Comparison of ENCODE assay signal across 11 cellular contexts in genomic region chr12:62730649-62731377, GRCh38.
A peak's percentile ranks its signal among the peaks of the same experiment; 100 is the strongest.
DNase-seq lines count a peak whose midpoint lies in the region; FAIRE-seq and TF ChIP-seq lines count a peak whose summit lies in the region.
"Had no signal": no experiment of that assay in that cellular context is flagged by ENCODE, and none has a peak within 500 bp of the region (broad histone marks: within the 10 kb centered on the region; RNA-seq: fewer than 3 reads in every experiment).

No MANE protein-coding gene starts in this region.

- no peaks in the 10 kb centered on the region for H3K4me1 Mint-ChIP-seq in CD4-positive, alpha-beta memory T cell

- peaks cover 0 to 8% of the 10 kb centered on the region in 2 donors for H3K27me3 Mint-ChIP-seq in CD4-positive, alpha-beta memory T cell

- no peak overlapping the region for H3K27ac Mint-ChIP-seq in CD4-positive, alpha-beta memory T cell

- FAIRE-seq in kidney (lab: Jason Lieb, UNC): no peak
- FAIRE-seq: endometrium had no signal

- no peak for TF ChIP-seq CTCF in kidney (IDR thresholded peaks at IDR 0.05; ENCODE audit: borderline replicate concordance, extremely low read depth, insufficient read depth)

- H3K4me1 ChIP-seq in urinary bladder (ENCODE audit: insufficient read depth): no peaks in the 10 kb centered on the region
- H3K4me1 ChIP-seq in kidney (ENCODE audit: control insufficient read depth in 1 of 2, insufficient read depth in 1 of 2, low read depth in 1 of 2, low read length in 2 of 2): peaks cover 0 to 9% of the 10 kb centered on the region in 2 donors
- no peaks in the 10 kb centered on the region for H3K4me1 ChIP-seq in CD4-positive, alpha-beta memory T cell (ENCODE audit: insufficient read depth, low read length)
- H3K4me1 ChIP-seq: BLaER1 had no signal

- POLR2A ChIA-PET in CD4-positive, alpha-beta memory T cell (lab: Charles Lee; ENCODE audit: partially characterized antibody): no interaction called here

- H3K9me3 Mint-ChIP-seq in CD4-positive, alpha-beta memory T cell: no peaks in the 10 kb centered on the region

- no peaks in the 10 kb centered on the region for H3K36me3 Mint-ChIP-seq in CD4-positive, alpha-beta memory T cell

- no peak overlapping the region for H3K9ac ChIP-seq in kidney (ENCODE audit: low read length in 2 of 2)
- H3K9ac ChIP-seq: BLaER1 had no signal

- H3K27me3 ChIP-seq in CD4-positive, alpha-beta memory T cell (ENCODE audit: insufficient read depth, low read length): no peaks in the 10 kb centered on the region
- H3K27me3 ChIP-seq: BLaER1 had no signal

- H3K4me3 ChIP-seq in urinary bladder (ENCODE audit: low read depth, low read length) (no peak overlapping the region), kidney (ENCODE audit: low read length in 2 of 2) (peak overlapping the region in 1 of 2 donors; percentile 13)
- H3K4me3 ChIP-seq in CD4-positive, alpha-beta memory T cell (ENCODE audit: low read length in 2 of 2): no peak overlapping the region
- H3K4me3 ChIP-seq: BLaER1 had no signal

- no peaks in the 10 kb centered on the region for H3K9me3 ChIP-seq in kidney (ENCODE audit: control insufficient read depth in 1 of 2, low read length in 2 of 2)
- no peaks in the 10 kb centered on the region for H3K9me3 ChIP-seq in CD4-positive, alpha-beta memory T cell (ENCODE audit: control insufficient read depth in 1 of 2, low read length in 2 of 2)
- H3K9me3 ChIP-seq: BLaER1 had no signal

- CTCF ChIA-PET in CD4-positive, alpha-beta memory T cell (lab: Charles Lee; ENCODE audit: partially characterized antibody): interaction anchor here (0.8 kb wide), 1 partner anchor 10 kb away, joined by 3 read pairs; no protein-coding TSS in a partner anchor

- DNase-seq in NCI-H2029 (lab: John Stamatoyannopoulos, UW) (peak; percentile 16), NCI-H2029 treated with DMSO at 0.1 percent for 48 hours (lab: John Stamatoyannopoulos, UW) (no peak), SKM-1 (lab: John Stamatoyannopoulos, UW; ENCODE audit: unreplicated experiment) (peak; percentile 11), glomerular visceral epithelial cell (ENCODE audit: extremely low spot score) (peak; percentile 54), NCI-H82 treated with DMSO at 0.1 percent for 48 hours (lab: John Stamatoyannopoulos, UW; ENCODE audit: unreplicated experiment) (no peak), kidney (no peak)
- no peak for DNase-seq in CD4-positive, alpha-beta memory T cell
- DNase-seq: T-helper 9 cell had no signal

- peak overlapping the region; percentile 48 for H3K27ac ChIP-seq in urinary bladder (ENCODE audit: low read depth)
- no peak overlapping the region for H3K27ac ChIP-seq in kidney (ENCODE audit: low read depth in 2 of 2, low read length in 2 of 2)
- H3K27ac ChIP-seq in CD4-positive, alpha-beta memory T cell (ENCODE audit: low read depth, low read length): no peak overlapping the region
- H3K27ac ChIP-seq: BLaER1 had no signal

- H3K4me3 Mint-ChIP-seq in CD4-positive, alpha-beta memory T cell: no peak overlapping the region

- no peaks in the 10 kb centered on the region for H3K36me3 ChIP-seq in urinary bladder (ENCODE audit: insufficient read depth)
- H3K36me3 ChIP-seq in kidney (ENCODE audit: control insufficient read depth in 1 of 2, insufficient read depth in 2 of 2, low read length in 2 of 2): no peaks in the 10 kb centered on the region
- H3K36me3 ChIP-seq in CD4-positive, alpha-beta memory T cell (ENCODE audit: insufficient read depth, low read length): no peaks in the 10 kb centered on the region

- intact Hi-C loops in kidney (cut with DNase I): no loop called here
- intact Hi-C loops in CD4-positive, alpha-beta memory T cell (cut with micrococcal nuclease): no loop called here

- WGBS in urinary bladder: 28% methylated on average over 5 of the region's 5 CpGs

Comparison
In these comparisons a context has a peak if more than half of its experiments do, and no peak if none do; other contexts are left out.
1. DNase-seq: peak in NCI-H2029 (single experiment), SKM-1 (single experiment) and glomerular visceral epithelial cell (single experiment); none in NCI-H2029 treated with DMSO at 0.1 percent for 48 hours (single experiment), NCI-H82 treated with DMSO at 0.1 percent for 48 hours (single experiment), kidney (single experiment) and CD4-positive, alpha-beta memory T cell (0 of 5).